Comparison of ENCODE assay signal across 1 cellular context in the genomic region with DNA sequence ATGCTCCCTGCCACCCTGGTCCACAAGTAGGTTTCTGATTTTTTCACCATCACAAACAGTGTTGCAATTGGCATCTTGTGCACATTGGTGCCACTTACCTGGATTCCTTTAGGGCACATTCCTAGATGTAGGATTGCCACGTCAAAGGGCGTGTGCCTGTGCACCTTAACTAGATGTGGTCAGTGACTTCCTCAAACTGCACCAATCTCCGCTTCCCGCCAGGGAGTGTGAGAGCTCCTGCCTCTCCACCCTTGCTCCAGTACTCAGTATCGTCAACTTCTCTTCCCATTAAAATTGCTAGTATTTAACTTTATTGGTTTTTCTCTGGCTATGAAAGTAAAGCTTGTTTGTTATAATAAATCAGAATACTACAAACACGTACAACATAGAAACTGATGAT.
TF ChIP-seq lines count a peak whose summit lies in the region.

No MANE protein-coding gene starts in this region.

TF ChIP-seq in HepG2, 621 proteins besides CTCF, POLR2A, EP300 and RAD21 (continued from another document):
- TF ChIP-seq MZF1 (CRISPR knock-in tag; IDR thresholded peaks at IDR 0.05; ENCODE audit: borderline replicate concordance) (no peak), ZNF12 (CRISPR knock-in tag; IDR thresholded peaks at IDR 0.05) (no peak)
- TF ChIP-seq, protein P1, sequence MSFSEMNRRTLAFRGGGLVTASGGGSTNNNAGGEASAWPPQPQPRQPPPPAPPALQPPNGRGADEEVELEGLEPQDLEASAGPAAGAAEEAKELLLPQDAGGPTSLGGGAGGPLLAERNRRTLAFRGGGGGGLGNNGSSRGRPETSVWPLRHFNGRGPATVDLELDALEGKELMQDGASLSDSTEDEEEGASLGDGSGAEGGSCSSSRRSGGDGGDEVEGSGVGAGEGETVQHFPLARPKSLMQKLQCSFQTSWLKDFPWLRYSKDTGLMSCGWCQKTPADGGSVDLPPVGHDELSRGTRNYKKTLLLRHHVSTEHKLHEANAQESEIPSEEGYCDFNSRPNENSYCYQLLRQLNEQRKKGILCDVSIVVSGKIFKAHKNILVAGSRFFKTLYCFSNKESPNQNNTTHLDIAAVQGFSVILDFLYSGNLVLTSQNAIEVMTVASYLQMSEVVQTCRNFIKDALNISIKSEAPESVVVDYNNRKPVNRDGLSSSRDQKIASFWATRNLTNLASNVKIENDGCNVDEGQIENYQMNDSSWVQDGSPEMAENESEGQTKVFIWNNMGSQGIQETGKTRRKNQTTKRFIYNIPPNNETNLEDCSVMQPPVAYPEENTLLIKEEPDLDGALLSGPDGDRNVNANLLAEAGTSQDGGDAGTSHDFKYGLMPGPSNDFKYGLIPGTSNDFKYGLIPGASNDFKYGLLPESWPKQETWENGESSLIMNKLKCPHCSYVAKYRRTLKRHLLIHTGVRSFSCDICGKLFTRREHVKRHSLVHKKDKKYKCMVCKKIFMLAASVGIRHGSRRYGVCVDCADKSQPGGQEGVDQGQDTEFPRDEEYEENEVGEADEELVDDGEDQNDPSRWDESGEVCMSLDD (CRISPR knock-in tag; IDR thresholded peaks at IDR 0.05; ENCODE audit: borderline replicate concordance) = no peak
TF ChIP-seq in HepG2: peak in this region for 1.
